ENCODE assay signal across 21 cellular contexts in genomic region chr9:12628546-12628945, GRCh38.
DNase-seq lines count a peak whose midpoint lies in the region; ATAC-seq, FAIRE-seq and TF ChIP-seq lines count a peak whose summit lies in the region.
"Had no signal": no experiment of that assay in that cellular context is flagged by ENCODE, and none has a peak within 500 bp of the region (broad histone marks: within the 10 kb centered on the region; RNA-seq: fewer than 3 reads in every experiment).

No MANE protein-coding gene starts in this region.

- peak overlapping the region; percentile 37 for H3K4me2 ChIP-seq in PC-3 (ENCODE audit: low read length)
- H3K4me2 ChIP-seq: BLaER1 treated with 17β-estradiol and CSF1 and Interleukin-3, amounts not matched to agents 10 nM and 100 nM had no signal

- H2AFZ ChIP-seq in PC-3 (ENCODE audit: low read length) = no peak overlapping the region

- H3K27me3 ChIP-seq in PC-3 (ENCODE audit: low read length) (no peaks in the 10 kb centered on the region), bronchial epithelial cell (ENCODE audit: control insufficient read depth, insufficient read depth, low read length) (no peaks in the 10 kb centered on the region)
- H3K27me3 ChIP-seq: BLaER1 treated with 17β-estradiol and CSF1 and Interleukin-3, amounts not matched to agents 10 nM and 100 nM had no signal

- no peaks in the 10 kb centered on the region for H3K9me2 ChIP-seq in PC-3 (replicated peaks; ENCODE audit: low read length)

- TF ChIP-seq POLR2A in H54 (IDR thresholded peaks at IDR 0.05; ENCODE audit: low read depth, low read length) = no peak

- POLR2A ChIA-PET in PC-3 (lab: Charles Lee; ENCODE audit: unreplicated experiment) = no interaction called here

- H3K79me2 ChIP-seq in PC-3 (ENCODE audit: low read length) = no peaks in the 10 kb centered on the region

- no peak overlapping the region for H3K27ac ChIP-seq in PC-3 (ENCODE audit: low read length)
- H3K27ac ChIP-seq: BLaER1 treated with 17β-estradiol and CSF1 and Interleukin-3, amounts not matched to agents 10 nM and 100 nM; C4-2B had no signal

- no peak for DNase-seq in D721Med (ENCODE audit: insufficient read length, low spot score)
- DNase-seq in PC-3 = peak; percentile 58
- DNase-seq in bronchial epithelial cell (ENCODE audit: low read depth) = peak; percentile 46
- DNase-seq in AML-193 (lab: John Stamatoyannopoulos, UW) = no peak
- no peak for DNase-seq in H54 (ENCODE audit: insufficient read length, low spot score)
- DNase-seq: 8988T; ACHN; Caco-2; Calu3; CD4-positive, alpha-beta T cell; CD8-positive, alpha-beta T cell; DMS 273 treated with DMSO at 0.1 percent for 48 hours; DMS153; DMS79; DND-41; EL; GDM1 had no signal

- intact Hi-C loops in PC-3 (cut with micrococcal nuclease) = no loop called here

- CTCF ChIA-PET in PC-3 (lab: Charles Lee) = no interaction called here

- no peaks in the 10 kb centered on the region for H3K9me3 ChIP-seq in PC-3 (ENCODE audit: low read length)
- H3K9me3 ChIP-seq: BLaER1 treated with 17β-estradiol and CSF1 and Interleukin-3, amounts not matched to agents 10 nM and 100 nM; Caco-2 had no signal

- BruUV-seq in PC-3 (replicated peaks; lab: Mats Ljungman, UMichigan) = no TSS peak

- no peak for TF ChIP-seq CTCF in D721Med (IDR thresholded peaks at IDR 0.05; ENCODE audit: insufficient read depth, missing control alignments)
- TF ChIP-seq CTCF in PC-3 (conservative IDR thresholded peaks at IDR 0.05; ENCODE audit: low read depth, low read length) = no peak
- no peak for TF ChIP-seq CTCF in bronchial epithelial cell (IDR thresholded peaks at IDR 0.05; ENCODE audit: insufficient read depth, low read length, severe bottlenecking)

- FAIRE-seq in D721Med (lab: Jason Lieb, UNC) (peak; percentile 66), bronchial epithelial cell (lab: Jason Lieb, UNC) (no peak), H54 (lab: Jason Lieb, UNC) (no peak)
- FAIRE-seq: GM12878 had no signal

- H4K20me1 ChIP-seq in PC-3 (ENCODE audit: low read length) = no peaks in the 10 kb centered on the region
- H4K20me1 ChIP-seq: BLaER1 treated with 17β-estradiol and CSF1 and Interleukin-3, amounts not matched to agents 10 nM and 100 nM had no signal

- H3K4me3 ChIP-seq in PC-3 (ENCODE audit: low read length) = no peak overlapping the region
- no peak overlapping the region for H3K4me3 ChIP-seq in bronchial epithelial cell (ENCODE audit: low read depth, low read length)
- H3K4me3 ChIP-seq: BLaER1 treated with 17β-estradiol and CSF1 and Interleukin-3, amounts not matched to agents 10 nM and 100 nM; GM12878 had no signal

- ATAC-seq in PC-3 = peak; percentile 84
- no peak for ATAC-seq in GM19035 (IDR thresholded peaks at IDR 0.05; ENCODE audit: unreplicated experiment)
- ATAC-seq: CD8-positive, alpha-beta T cell; GM12878 had no signal

- H3K4me1 ChIP-seq in PC-3 (ENCODE audit: insufficient read depth, low read length) = peaks cover 6% of the 10 kb centered on the region
- H3K4me1 ChIP-seq: BLaER1 treated with 17β-estradiol and CSF1 and Interleukin-3, amounts not matched to agents 10 nM and 100 nM; Caco-2 had no signal

- H3F3A ChIP-seq in PC-3 (ENCODE audit: low read length, unreplicated experiment) = no peaks in the 10 kb centered on the region

- H3K9ac ChIP-seq in PC-3 (ENCODE audit: low read length) = no peak overlapping the region
- H3K9ac ChIP-seq: BLaER1 treated with 17β-estradiol and CSF1 and Interleukin-3, amounts not matched to agents 10 nM and 100 nM had no signal

- H3K36me3 ChIP-seq in PC-3 (ENCODE audit: low read depth, low read length) (no peaks in the 10 kb centered on the region), bronchial epithelial cell (ENCODE audit: control insufficient read depth, insufficient read depth, low read length) (no peaks in the 10 kb centered on the region)
- H3K36me3 ChIP-seq: BLaER1 treated with 17β-estradiol and CSF1 and Interleukin-3, amounts not matched to agents 10 nM and 100 nM had no signal

Comparison
In these comparisons a context has a peak if more than half of its experiments do, and no peak if none do; other contexts are left out.
1. DNase-seq: peak in PC-3 (single experiment) and bronchial epithelial cell (single experiment); none in D721Med (single experiment), AML-193 (0 of 2) and H54 (single experiment).